In the genomic region with DNA sequence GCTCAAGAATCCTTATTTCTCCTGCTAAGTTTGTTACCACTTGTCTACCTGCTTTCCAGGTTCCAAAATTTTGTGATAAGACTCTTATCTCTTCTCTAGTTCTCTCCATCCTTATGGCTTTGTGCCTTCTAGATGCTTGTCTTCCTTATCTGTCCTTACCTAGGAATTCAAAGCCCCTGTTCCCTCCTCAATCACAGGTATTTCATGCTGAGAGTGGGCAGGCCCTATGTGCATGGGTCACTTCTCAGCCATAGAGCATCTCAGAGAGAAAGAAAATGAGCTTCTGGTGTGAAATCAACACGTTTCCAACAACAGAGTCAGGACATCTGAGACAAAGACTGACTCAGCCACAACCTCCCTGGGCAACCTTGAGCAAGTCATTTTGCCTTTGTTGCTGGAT, we compare ENCODE assay signal across 19 cellular contexts.
DNase-seq lines count a peak whose midpoint lies in the region; ATAC-seq and TF ChIP-seq lines count a peak whose summit lies in the region.
"Had no signal": no experiment of that assay in that cellular context is flagged by ENCODE, and none has a peak within 500 bp of the region (broad histone marks: within the 10 kb centered on the region; RNA-seq: fewer than 3 reads in every experiment).

No MANE protein-coding gene starts in this region.

- H2BK15ac ChIP-seq in mesendoderm (replicated peaks; ENCODE audit: low read depth), result no peak overlapping the region

- H3K4me2 ChIP-seq in DOHH2 (ENCODE audit: low read length), result peak overlapping the region; percentile 0; the same call in 1 of the 2 replicates
- H3K4me2 ChIP-seq in SU-DHL-6 (ENCODE audit: low read depth, low read length, poor library complexity, severe bottlenecking), result no peak overlapping the region
- H3K4me2 ChIP-seq in mesendoderm (ENCODE audit: low read length), result no peak overlapping the region
- H3K4me2 ChIP-seq: BLaER1 had no signal

- H3K4me1 ChIP-seq in DOHH2 (ENCODE audit: control insufficient read depth, low read length) (peaks cover 51% of the 10 kb centered on the region), mesendoderm (ENCODE audit: control insufficient read depth, low read depth, low read length) (peaks cover 32% of the 10 kb centered on the region)

- no peak overlapping the region for H4K5ac ChIP-seq in mesendoderm (ENCODE audit: low read length)

- no peaks in the 10 kb centered on the region for H3K36me3 ChIP-seq in DOHH2 (ENCODE audit: control insufficient read depth, low read length)
- no peaks in the 10 kb centered on the region for H3K36me3 ChIP-seq in SU-DHL-6 (ENCODE audit: low read length)
- no peaks in the 10 kb centered on the region for H3K36me3 ChIP-seq in mesendoderm (ENCODE audit: control insufficient read depth, insufficient read depth, low read length)
- H3K36me3 ChIP-seq: BLaER1 had no signal

- peak overlapping the region; percentile 43 for H2AFZ ChIP-seq in SU-DHL-6 (ENCODE audit: low read depth, low read length, severe bottlenecking)
- H2AFZ ChIP-seq: GM23248 had no signal

- no peak overlapping the region for H2AK5ac ChIP-seq in mesendoderm (ENCODE audit: low read length)

- no peak overlapping the region for H3K27ac ChIP-seq in DOHH2 (ENCODE audit: low read depth, low read length)
- no peak overlapping the region for H3K27ac ChIP-seq in SU-DHL-6 (ENCODE audit: low read depth, low read length)
- no peak overlapping the region for H3K27ac ChIP-seq in mesendoderm (ENCODE audit: low read depth, low read length)
- H3K27ac ChIP-seq: 22Rv1, BLaER1, C4-2B, GM23248 had no signal

- H3K9ac ChIP-seq in SU-DHL-6 (ENCODE audit: low read length), result no peak overlapping the region; the same call in 1 of the 2 replicates
- no peak overlapping the region for H3K9ac ChIP-seq in mesendoderm (ENCODE audit: low read length)
- H3K9ac ChIP-seq: BLaER1, GM23248 had no signal

- TF ChIP-seq CTCF in DOHH2 (IDR thresholded peaks at IDR 0.05; ENCODE audit: low read depth, low read length, poor library complexity, severe bottlenecking), result no peak
- TF ChIP-seq CTCF in SU-DHL-6 (IDR thresholded peaks at IDR 0.05; ENCODE audit: insufficient read depth, low read length, poor library complexity, severe bottlenecking), result no peak

- no peak overlapping the region for H3K4ac ChIP-seq in mesendoderm (ENCODE audit: low read depth, low read length)

- H3K4me3 ChIP-seq in DOHH2 (ENCODE audit: low read length) (no peak overlapping the region), SU-DHL-6 (ENCODE audit: insufficient read depth, low read length, poor library complexity, severe bottlenecking) (no peak overlapping the region), mesendoderm (ENCODE audit: low read length) (no peak overlapping the region)
- H3K4me3 ChIP-seq: BLaER1, GM23248 had no signal

- no peak overlapping the region for H2BK5ac ChIP-seq in mesendoderm (ENCODE audit: low read length)

- DNase-seq in mesendoderm, result peak; percentile 72
- DNase-seq in dermis blood vessel endothelial cell, result no peak
- no peak for DNase-seq in activated CD4-positive, alpha-beta T cell treated with anti-CD3 and anti-CD28 coated beads for 1 hour
- DNase-seq: Caco-2; CD4-positive, CD25-positive, alpha-beta regulatory T cell; DMS153; DND-41; EL; GDM1; GM23248; H7; HCEC 1CT had no signal

- ATAC-seq in GM18861 (IDR thresholded peaks at IDR 0.05; ENCODE audit: unreplicated experiment), result no peak
- ATAC-seq: CD8-positive, alpha-beta T cell had no signal

- H3K9me2 ChIP-seq in DOHH2 (replicated peaks; ENCODE audit: control insufficient read depth, low read length) (no peaks in the 10 kb centered on the region), SU-DHL-6 (replicated peaks; ENCODE audit: insufficient read depth, low read length) (no peaks in the 10 kb centered on the region)

- no peaks in the 10 kb centered on the region for H3K9me3 ChIP-seq in DOHH2 (ENCODE audit: control insufficient read depth, insufficient read depth, low read length)
- no peaks in the 10 kb centered on the region for H3K9me3 ChIP-seq in SU-DHL-6 (ENCODE audit: insufficient read depth, low read length)
- H3K9me3 ChIP-seq: BLaER1, Caco-2 had no signal

- H3K23ac ChIP-seq in mesendoderm (ENCODE audit: low read length), result no peak overlapping the region

- H2BK120ac ChIP-seq in mesendoderm (ENCODE audit: low read depth, low read length), result no peak overlapping the region

- H4K20me1 ChIP-seq in DOHH2 (ENCODE audit: control insufficient read depth, insufficient read depth, low read depth, low read length) (no peaks in the 10 kb centered on the region), SU-DHL-6 (ENCODE audit: low read depth, low read length) (no peaks in the 10 kb centered on the region)
- H4K20me1 ChIP-seq: BLaER1 had no signal

- H3K79me1 ChIP-seq in mesendoderm (ENCODE audit: low read length), result no peaks in the 10 kb centered on the region

- no peak overlapping the region for H3K18ac ChIP-seq in mesendoderm (ENCODE audit: low read length)

- no peak overlapping the region for H4K8ac ChIP-seq in mesendoderm (ENCODE audit: low read depth, low read length)

- H3K27me3 ChIP-seq in DOHH2 (ENCODE audit: control insufficient read depth, low read length), result no peaks in the 10 kb centered on the region
- H3K27me3 ChIP-seq in SU-DHL-6 (ENCODE audit: low read length), result no peaks in the 10 kb centered on the region
- H3K27me3 ChIP-seq in mesendoderm (ENCODE audit: insufficient read depth, low read length, poor library complexity), result no peaks in the 10 kb centered on the region
- H3K27me3 ChIP-seq: BLaER1 had no signal

- H3F3A ChIP-seq in DOHH2 (ENCODE audit: control insufficient read depth, insufficient read depth) (no peaks in the 10 kb centered on the region), SU-DHL-6 (ENCODE audit: insufficient read depth) (no peaks in the 10 kb centered on the region; the same call in 1 of the 2 replicates)

- H3K79me2 ChIP-seq in DOHH2 (ENCODE audit: control insufficient read depth, low read length) (no peaks in the 10 kb centered on the region), SU-DHL-6 (ENCODE audit: insufficient read depth, low read length) (no peaks in the 10 kb centered on the region), mesendoderm (ENCODE audit: control insufficient read depth, insufficient read depth, low read length) (no peaks in the 10 kb centered on the region)

- H3K56ac ChIP-seq in mesendoderm (ENCODE audit: low read length), result no peak overlapping the region

- no CpG with 5 or more reads among the region's 1 CpG for WGBS in mesendoderm (ENCODE audit: extremely low coverage, insufficient coverage, low lambda C conversion rate)
